Comparison of ENCODE assay signal across 17 cellular contexts in genomic region chr2:229798446-229799147, GRCh38.
DNase-seq lines count a peak whose midpoint lies in the region; ATAC-seq and TF ChIP-seq lines count a peak whose summit lies in the region.
"Had no signal": no experiment of that assay in that cellular context is flagged by ENCODE, and none has a peak within 500 bp of the region (broad histone marks: within the 10 kb centered on the region; RNA-seq: fewer than 3 reads in every experiment).

No MANE protein-coding gene starts in this region.

- H3K27me3 ChIP-seq in adipocyte (replicated peaks; ENCODE audit: control insufficient read depth, insufficient read depth, low read length) (no peaks in the 10 kb centered on the region), thoracic aorta (replicated peaks; ENCODE audit: insufficient read depth) (no peaks in the 10 kb centered on the region)
- H3K27me3 ChIP-seq: neutrophil, sigmoid colon had no signal

- no peak for TF ChIP-seq CTCF in thoracic aorta (IDR thresholded peaks at IDR 0.05)

- H3K36me3 ChIP-seq in adipocyte (ENCODE audit: control insufficient read depth, insufficient read depth, low read length, severe bottlenecking), result peaks cover 89% of the 10 kb centered on the region
- H3K36me3 ChIP-seq in thoracic aorta, result peaks cover 12% of the 10 kb centered on the region

- H3K4me1 ChIP-seq in adipocyte (ENCODE audit: control insufficient read depth, insufficient read depth, low read length) (peaks cover 27% of the 10 kb centered on the region), thoracic aorta (ENCODE audit: control insufficient read depth in 1 of 2, low read depth in 2 of 2) (peaks cover 20 to 39% of the 10 kb centered on the region in 2 donors)

- H3K9ac ChIP-seq in adipocyte (ENCODE audit: low read length), result no peak overlapping the region

- no peaks in the 10 kb centered on the region for H3K9me3 ChIP-seq in adipocyte (ENCODE audit: control insufficient read depth, low read length)
- no peaks in the 10 kb centered on the region for H3K9me3 ChIP-seq in thoracic aorta
- H3K9me3 ChIP-seq: neutrophil, sigmoid colon had no signal

- ATAC-seq in thoracic aorta (ENCODE audit: insufficient number of reproducible peaks, low FRiP score, low read depth) (no peak), HG02973 (IDR thresholded peaks at IDR 0.05; ENCODE audit: unreplicated experiment) (no peak)
- ATAC-seq: GM12878, WTC11 had no signal

- peak overlapping the region; percentile 19 to 56 for H3K27ac ChIP-seq in thoracic aorta
- H3K27ac ChIP-seq: epithelial cell of prostate, neutrophil had no signal

- DNase-seq in adipocyte (ENCODE audit: low read depth) (peak; percentile 73), cerebellar cortex (ENCODE audit: low spot score) (peak; percentile 62), hepatic stellate cell (ENCODE audit: low spot score) (peak; percentile 20), thoracic aorta (ENCODE audit: low spot score) (no peak), NCI-H2227 treated with DMSO at 0.1 percent for 48 hours (lab: John Stamatoyannopoulos, UW) (no peak), SHP77 (lab: John Stamatoyannopoulos, UW) (no peak)
- DNase-seq: activated CD4-positive, alpha-beta memory T cell treated with anti-CD3 and anti-CD28 coated beads, Interleukin-2, amount 10 ng/mL, durations not matched to agents 7 days and 5 days; Calu3; dermis blood vessel endothelial cell; NCI-H1694 treated with DMSO at 0.1 percent for 48 hours; sigmoid colon; stimulated activated CD4-positive, alpha-beta T cell treated with anti-CD3 and anti-CD28 coated beads, Interleukin-1b, Interleukin-23, amount 100 ng/mL, for 48 hours had no signal

- H3K4me3 ChIP-seq in adipocyte (ENCODE audit: low read length), result no peak overlapping the region
- no peak overlapping the region for H3K4me3 ChIP-seq in thoracic aorta
- H3K4me3 ChIP-seq: GM12878, sigmoid colon had no signal

Comparison
In these comparisons a context has a peak if more than half of its experiments do, and no peak if none do; other contexts are left out.
1. DNase-seq: peak in adipocyte (single experiment), cerebellar cortex (single experiment) and hepatic stellate cell (single experiment); none in thoracic aorta (single experiment), NCI-H2227 treated with DMSO at 0.1 percent for 48 hours (single experiment) and SHP77 (0 of 2).